In the genomic region with DNA sequence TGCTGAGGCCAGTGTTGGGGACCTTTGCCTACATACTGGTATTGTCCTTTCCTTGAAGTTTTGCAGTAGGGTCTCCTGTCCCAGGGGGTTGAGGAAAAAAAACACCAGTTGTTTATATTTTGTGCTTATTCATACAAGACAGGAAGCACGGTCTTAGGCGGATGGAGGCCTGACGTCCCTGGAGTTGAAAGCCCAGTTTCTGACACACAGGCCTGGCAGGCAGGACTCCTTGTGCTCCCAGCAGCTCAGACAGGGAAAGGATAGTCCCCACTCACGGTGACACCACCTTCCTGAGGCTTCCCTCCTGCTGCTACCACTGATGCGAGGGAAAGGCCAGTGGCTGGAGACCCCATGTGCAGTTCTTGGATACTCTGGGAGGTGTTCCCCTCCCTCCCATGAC, we compare ENCODE assay signal across 29 cellular contexts. TPM values are rescaled to one million over a fixed set of nuclear protein-coding genes. Genes with fewer than 3 reads are reported as not detected.
"Had no signal": no experiment of that assay in that cellular context is flagged by ENCODE, and none has a peak within 500 bp of the region (broad histone marks: within the 10 kb centered on the region; RNA-seq: fewer than 3 reads in every experiment).

No MANE protein-coding gene starts in this region.

- H3K36me3 ChIP-seq: WERI-Rb-1 had no signal

- ATAC-seq: heart left ventricle; naive thymus-derived CD4-positive, alpha-beta T cell; psoas muscle; stimulated activated naive B cell treated with anti-CD40 and anti-IgM and Interleukin-4, amounts not matched to agents 10 μg/mL and 1 μg/mL and 100 μg/mL, for 72 hours had no signal

- H3K4me1 Mint-ChIP-seq: activated CD4-positive, alpha-beta T cell treated with anti-CD3 and anti-CD28 coated beads, Interleukin-2, amount 10 ng/mL, durations not matched to agents 24 days and 14 days; immature natural killer cell; neural crest cell had no signal

- H3K27me3 ChIP-seq: dorsolateral prefrontal cortex, foreskin keratinocyte, heart left ventricle, sigmoid colon, suprapubic skin, tibial artery, upper lobe of right lung had no signal

- DNase-seq: activated CD4-positive, alpha-beta memory T cell treated with anti-CD3 and anti-CD28 coated beads for 36 hours; activated CD4-positive, CD25-positive, alpha-beta regulatory T cell treated with anti-CD3 and anti-CD28 coated beads, Interleukin-2, amount 50 U/mL, for 72 hours; activated CD8-positive, alpha-beta memory T cell treated with anti-CD3 and anti-CD28 coated beads, Interleukin-2, amount 50 U/mL, for 4 hours; activated gamma-delta T cell treated with Interleukin-2 at 50 U/mL for 16 hours; activated T-cell treated with anti-CD3 and anti-CD28 coated beads, Interleukin-2, amount 50 U/mL, for 1 hour; dorsolateral prefrontal cortex; effector memory CD4-positive, alpha-beta T cell; foreskin keratinocyte; hypothalamus; immature natural killer cell; midbrain; naive thymus-derived CD4-positive, alpha-beta T cell; occipital lobe; psoas muscle; sigmoid colon; small intestine; stimulated activated CD4-positive, alpha-beta T cell treated with anti-CD3 and anti-CD28 coated beads, Interleukin-4, amount 100 ng/mL, for 24 hours; stimulated activated CD8-positive, alpha-beta memory T cell treated with anti-CD3 and anti-CD28 coated beads, Interleukin-4, amount 100 ng/mL, for 48 hours; stimulated activated naive B cell treated with anti-CD40 and anti-IgM and Interleukin-4, amounts not matched to agents 10 μg/mL and 1 μg/mL and 100 μg/mL, for 72 hours; T-helper 1 cell; T1000; tibial artery; upper lobe of right lung; WERI-Rb-1 had no signal

- H2AFZ ChIP-seq: parathyroid adenoma had no signal

- H3K9ac ChIP-seq: parathyroid adenoma had no signal

- H3K4me3 Mint-ChIP-seq: activated CD4-positive, alpha-beta memory T cell treated with anti-CD3 and anti-CD28 coated beads for 36 hours; activated CD4-positive, alpha-beta T cell treated with anti-CD3 and anti-CD28 coated beads, Interleukin-2, amount 10 ng/mL, durations not matched to agents 24 days and 14 days; immature natural killer cell; naive thymus-derived CD4-positive, alpha-beta T cell; neural crest cell; stimulated activated naive B cell treated with anti-CD40 and anti-IgM and Interleukin-4, amounts not matched to agents 10 μg/mL and 1 μg/mL and 100 μg/mL, for 72 hours had no signal

- H3K4me1 ChIP-seq: foreskin keratinocyte, parathyroid adenoma, psoas muscle, sigmoid colon, suprapubic skin, tibial artery, upper lobe of right lung had no signal

- H3K27me3 Mint-ChIP-seq: activated CD4-positive, alpha-beta memory T cell treated with anti-CD3 and anti-CD28 coated beads for 36 hours; activated CD4-positive, alpha-beta T cell treated with anti-CD3 and anti-CD28 coated beads, Interleukin-2, amount 10 ng/mL, durations not matched to agents 24 days and 14 days; naive thymus-derived CD4-positive, alpha-beta T cell; stimulated activated naive B cell treated with anti-CD40 and anti-IgM and Interleukin-4, amounts not matched to agents 10 μg/mL and 1 μg/mL and 100 μg/mL, for 72 hours had no signal

- H3K9me3 Mint-ChIP-seq: immature natural killer cell, neural crest cell had no signal

- H3K27ac ChIP-seq: dorsolateral prefrontal cortex, foreskin keratinocyte, heart left ventricle, parathyroid adenoma, psoas muscle, sigmoid colon, suprapubic skin, tibial artery, upper lobe of right lung, WERI-Rb-1 had no signal

- H3K4me3 ChIP-seq: dorsolateral prefrontal cortex, heart left ventricle, psoas muscle, sigmoid colon, suprapubic skin, tibial artery, upper lobe of right lung had no signal

- H3K9me3 ChIP-seq: suprapubic skin, upper lobe of right lung had no signal

- H3K27ac Mint-ChIP-seq: activated CD4-positive, alpha-beta memory T cell treated with anti-CD3 and anti-CD28 coated beads for 36 hours; activated CD4-positive, alpha-beta T cell treated with anti-CD3 and anti-CD28 coated beads, Interleukin-2, amount 10 ng/mL, durations not matched to agents 24 days and 14 days had no signal

RNA-seq across cellular contexts. Expression of gene SP100, which starts 15.5 kb away (rescaled TPM):
- total RNA-seq: neural crest cell had no signal
